In the genomic region with DNA sequence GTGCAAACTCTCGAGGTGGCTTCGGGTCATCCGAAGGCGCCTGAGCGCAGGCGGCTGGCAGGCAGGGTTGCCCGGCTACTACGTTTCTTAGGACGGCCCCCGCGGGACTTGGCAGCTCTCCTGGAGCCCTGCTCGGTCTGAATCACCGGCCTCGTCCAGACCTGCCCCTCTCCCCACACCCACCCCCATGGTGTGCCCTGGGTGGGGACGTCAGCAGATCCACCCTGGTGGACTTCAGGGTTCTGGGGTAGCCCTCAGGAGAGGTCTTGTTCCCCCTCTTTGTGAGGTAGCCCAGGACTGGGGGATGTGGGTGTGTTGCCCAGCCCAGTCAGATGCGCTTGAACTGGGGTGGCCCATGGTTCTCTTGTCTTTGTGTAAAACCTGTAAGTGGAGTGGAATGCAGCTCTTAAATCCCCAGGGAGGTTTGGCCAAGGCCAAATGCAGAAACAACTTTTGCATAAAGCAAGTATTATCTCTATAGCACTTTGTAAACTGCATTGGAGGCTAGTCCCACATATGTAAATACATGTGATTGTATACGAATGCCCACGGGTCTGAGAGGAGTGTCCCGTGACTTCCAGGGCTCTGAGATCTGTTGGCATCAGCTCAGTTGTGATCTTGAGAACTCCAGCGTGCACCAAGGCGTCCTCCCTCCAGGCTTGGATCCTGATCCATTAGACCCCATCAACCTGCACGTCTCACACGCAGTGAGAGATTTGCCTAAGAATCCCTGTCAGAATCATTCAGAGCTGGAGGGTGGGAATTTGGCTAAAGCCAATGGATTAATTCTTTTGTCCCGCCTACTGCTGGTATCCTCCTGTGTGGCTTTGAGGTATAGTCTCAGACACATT, we compare ENCODE assay signal across 8 cellular contexts. TPM values are rescaled to one million over a fixed set of nuclear protein-coding genes. Genes with fewer than 3 reads are reported as not detected.
DNase-seq lines count a peak whose midpoint lies in the region; TF ChIP-seq lines count a peak whose summit lies in the region.

No MANE protein-coding gene starts in this region.

- no peaks in the 10 kb centered on the region for H3K4me1 ChIP-seq in BE2C
- H3K4me1 ChIP-seq in hepatocyte (ENCODE audit: insufficient read depth): peaks cover 20% of the 10 kb centered on the region

- peaks cover 48% of the 10 kb centered on the region for H3K79me2 ChIP-seq in hepatocyte

- WGBS in hepatocyte (ENCODE audit: low lambda C conversion rate, missing lambda C conversion rate): 22% methylated on average over 24 of the region's 24 CpGs

- no peak for TF ChIP-seq CTCF in BE2C (IDR thresholded peaks at IDR 0.05; ENCODE audit: low read depth, low read length)
- TF ChIP-seq CTCF in hepatocyte (IDR thresholded peaks at IDR 0.05; ENCODE audit: poor library complexity): no peak

- H3K4me3 ChIP-seq in BE2C (ENCODE audit: low read depth, low read length) (peak overlapping the region; percentile 79), hepatocyte (peak overlapping the region; percentile 77)

- no peaks in the 10 kb centered on the region for H3K9me2 ChIP-seq in hepatocyte (replicated peaks; ENCODE audit: insufficient read depth)

- no peaks in the 10 kb centered on the region for H3K36me3 ChIP-seq in BE2C
- no peaks in the 10 kb centered on the region for H3K36me3 ChIP-seq in hepatocyte (replicated peaks; ENCODE audit: insufficient read depth, low read depth)

- H3K27me3 ChIP-seq in BE2C (peaks cover 25% of the 10 kb centered on the region), hepatocyte (peaks cover 5% of the 10 kb centered on the region)

- DNase-seq in BE2C: no peak
- peak; percentile 59 for DNase-seq in HPDE6-E6E7 (ENCODE audit: extremely low spot score)
- peak; percentile 47 for DNase-seq in amniotic stem cell (lab: John Stamatoyannopoulos, UW)
- peak; percentile 77 for DNase-seq in hepatocyte (ENCODE audit: low spot score)
- peak; percentile 60 for DNase-seq in retina
- no peak for DNase-seq in Kasumi-1 (lab: John Stamatoyannopoulos, UW)
- no peak for DNase-seq in KBM-7
- no peak for DNase-seq in SK-N-DZ (ENCODE audit: low spot score)

- H4K20me1 ChIP-seq in hepatocyte (ENCODE audit: insufficient read depth, poor library complexity, severe bottlenecking): peaks cover 32% of the 10 kb centered on the region

- no peaks in the 10 kb centered on the region for H3K9me3 ChIP-seq in BE2C
- no peaks in the 10 kb centered on the region for H3K9me3 ChIP-seq in hepatocyte (ENCODE audit: low read depth)

- H3K27ac ChIP-seq in hepatocyte: peak overlapping the region; percentile 93

- no peak overlapping the region for H2AFZ ChIP-seq in hepatocyte

- peak overlapping the region; percentile 93 for H3K4me2 ChIP-seq in hepatocyte

- in situ Hi-C loops in KBM-7 (cut with MboI; ENCODE audit: low pct_unique_long_range_greater_than_20kb, low sequenced_read_pairs): loop anchor here (25.0 kb wide), 1 partner anchor 183 kb away; no protein-coding TSS in a partner anchor

RNA-seq across cellular contexts. Expression of a gene that starts 1.8 kb away (rescaled TPM):
- 12.1 TPM for polyA plus RNA-seq in BE2C (2012; ENCODE audit: insufficient read depth, insufficient read length, low read depth)
- total RNA-seq in hepatocyte: 15.4 and 21.6 TPM in 2 replicates
- polyA plus RNA-seq in hepatocyte: 26.2 and 35.2 TPM in 2 replicates
- polyA plus RNA-seq in SK-N-DZ (2014; cell fraction: cytosol; rRNA removed): 22.4 and 26.5 TPM in 2 replicates
- 24.0 and 24.5 TPM in 2 replicates for polyA plus RNA-seq in SK-N-DZ (2014; cell fraction: nucleus; rRNA removed)

Comparison
In these comparisons a context has a peak if more than half of its experiments do, and no peak if none do; other contexts are left out.
1. DNase-seq: peak in HPDE6-E6E7 (single experiment), amniotic stem cell (single experiment), hepatocyte (single experiment) and retina (single experiment); none in BE2C (single experiment), Kasumi-1 (0 of 2), KBM-7 (single experiment) and SK-N-DZ (single experiment).